1 cellular context compared by ENCODE assay signal in the genomic region with DNA sequence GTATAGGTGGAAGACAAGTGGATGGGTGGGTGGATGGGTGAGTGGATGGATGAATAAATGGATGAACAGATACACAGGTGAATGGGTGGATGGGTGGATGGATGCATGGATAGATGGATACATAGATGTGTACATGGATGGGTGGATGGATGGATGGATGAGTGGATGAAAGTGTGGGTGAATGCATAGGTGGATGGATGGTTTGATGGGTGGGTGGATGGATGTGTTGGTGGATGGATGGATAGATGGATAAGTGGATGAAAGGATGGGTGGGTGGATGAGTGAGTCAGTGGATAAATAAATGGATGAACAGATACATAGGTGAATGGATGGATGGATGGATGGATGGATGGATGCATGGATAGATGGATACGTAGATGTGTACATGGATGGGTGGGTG.
A peak's percentile ranks its signal among the peaks of the same experiment; 100 is the strongest.
TF ChIP-seq lines count a peak whose summit lies in the region.

No MANE protein-coding gene starts in this region.

TF ChIP-seq in GM12878, 131 proteins besides CTCF, POLR2A, EP300 and RAD21:
- TF ChIP-seq SIX5 (IDR thresholded peaks at IDR 0.05; ENCODE audit: low read depth, low read length, severe bottlenecking), result no peak
- TF ChIP-seq CEBPB (IDR thresholded peaks at IDR 0.05; ENCODE audit: borderline replicate concordance in 1 of 2, low read depth in 2 of 2, low read length in 2 of 2), result no peak
- 0 out of 2 replicates have a peak, but pooled peaks have one; percentile 30 for TF ChIP-seq HDGF (IDR thresholded peaks at IDR 0.05)
- TF ChIP-seq SREBF1 (IDR thresholded peaks at IDR 0.05; ENCODE audit: low read length), result no peak
- TF ChIP-seq IKZF2 (IDR thresholded peaks at IDR 0.05), result 0 out of 4 replicates have a peak, but pooled peaks of 1 of the 2 experiments have one; percentile 27
